ENCODE assay signal across 24 cellular contexts in the genomic region with DNA sequence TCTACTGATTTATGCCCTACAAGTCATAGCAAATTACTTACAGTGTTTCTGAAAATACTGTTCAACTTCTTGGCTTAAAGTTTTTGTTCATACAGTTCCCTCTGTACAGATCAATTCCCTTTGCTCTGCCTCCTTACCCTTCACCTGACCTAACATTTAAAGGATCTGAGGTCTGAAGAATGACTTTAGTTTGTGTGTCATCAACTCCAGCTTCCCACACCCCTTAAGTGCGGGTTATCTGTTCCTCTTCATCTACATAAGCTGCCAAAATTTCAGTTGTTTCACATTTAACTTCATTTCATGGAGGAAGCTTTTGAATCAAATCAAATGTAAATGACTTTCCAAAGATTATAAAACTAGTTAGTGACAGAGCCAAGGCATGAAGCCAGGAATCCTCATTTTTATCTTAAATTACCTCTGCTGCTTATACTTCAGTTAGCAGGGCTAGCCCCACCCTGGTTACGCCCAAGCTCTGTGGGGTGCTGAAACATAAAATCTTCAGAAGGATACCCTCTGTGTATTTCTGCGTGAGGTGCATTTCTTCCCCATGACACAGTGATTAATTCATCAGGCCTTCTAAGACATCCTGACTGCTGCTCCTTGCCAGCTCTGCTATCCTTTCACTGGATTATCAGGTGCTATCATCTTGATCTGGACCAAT. TPM values are rescaled to one million over a fixed set of nuclear protein-coding genes. Genes with fewer than 3 reads are reported as not detected.
DNase-seq lines count a peak whose midpoint lies in the region; ATAC-seq, FAIRE-seq and TF ChIP-seq lines count a peak whose summit lies in the region.
"Had no signal": no experiment of that assay in that cellular context is flagged by ENCODE, and none has a peak within 500 bp of the region (broad histone marks: within the 10 kb centered on the region; RNA-seq: fewer than 3 reads in every experiment).

No MANE protein-coding gene starts in this region.

- ATAC-seq in omental fat pad (ENCODE audit: low FRiP score) (peak; percentile 76), HG03135 (IDR thresholded peaks at IDR 0.05; ENCODE audit: unreplicated experiment) (no peak)
- no peak for ATAC-seq in stimulated activated naive CD8-positive, alpha-beta T cell treated with anti-CD3 and anti-CD28 coated beads, Interleukin-15, Interleukin-2, amounts not matched to agents 100 U/mL and 50 U/mL, for 24 hours
- ATAC-seq: pancreas; right lobe of liver; stimulated activated effector memory CD8-positive, alpha-beta T cell treated with anti-CD3 and anti-CD28 coated beads, Interleukin-12 subunit alpha, Interleukin-12 subunit beta, amount 100 ng/mL, for 72 hours; T-cell had no signal

- FAIRE-seq in bronchial epithelial cell (lab: Jason Lieb, UNC) = peak; percentile 7
- FAIRE-seq: pancreas had no signal

- no peaks in the 10 kb centered on the region for H3K36me3 ChIP-seq in bronchial epithelial cell (ENCODE audit: control insufficient read depth, insufficient read depth, low read length)
- H3K36me3 ChIP-seq: pancreas, right lobe of liver, thoracic aorta had no signal

- H3K27me3 ChIP-seq in bronchial epithelial cell (ENCODE audit: control insufficient read depth, insufficient read depth, low read length) = no peaks in the 10 kb centered on the region
- H3K27me3 ChIP-seq: right lobe of liver had no signal

- TF ChIP-seq CTCF in bronchial epithelial cell (IDR thresholded peaks at IDR 0.05; ENCODE audit: insufficient read depth, low read length, severe bottlenecking) (no peak), omental fat pad (IDR thresholded peaks at IDR 0.05) (no peak)

- DNase-seq in EL (peak; percentile 44), M059J (ENCODE audit: low read depth) (peak; percentile 62), bronchial epithelial cell (ENCODE audit: low read depth) (peak; percentile 37), omental fat pad (ENCODE audit: low spot score) (no peak), SKM-1 (lab: John Stamatoyannopoulos, UW; ENCODE audit: unreplicated experiment) (no peak)
- DNase-seq in stimulated activated naive CD8-positive, alpha-beta T cell treated with anti-CD3 and anti-CD28 coated beads, Interleukin-15, Interleukin-2, amounts not matched to agents 100 U/mL and 50 U/mL, for 24 hours = no peak
- DNase-seq: activated CD4-positive, alpha-beta T cell treated with anti-CD3 and anti-CD28 coated beads, Interleukin-2, amount 50 U/mL, for 48 hours; activated T-cell treated with anti-CD3 and anti-CD28 coated beads for 4 hours; Caco-2; cerebellar nuclear complex; effector memory CD4-positive, alpha-beta T cell; GOT3; islet precursor cell; naive B cell; NCI-H2029; NCI-H510A treated with DMSO at 0.1 percent for 48 hours; pancreas; right lobe of liver; T-cell had no signal

- no peak overlapping the region for H3K4me3 ChIP-seq in bronchial epithelial cell (ENCODE audit: low read depth, low read length)
- H3K4me3 ChIP-seq: pancreas, right lobe of liver, thoracic aorta had no signal

RNA-seq across cellular contexts. Expression of a gene that starts 16.5 kb away (rescaled TPM):
- 5.7 and 5.8 TPM in 2 replicates for total RNA-seq in M059J (2014; rRNA removed; shearing (Covaris generic))
- total RNA-seq in bronchial epithelial cell (4.2 and 5.2 TPM in 2 replicates), omental fat pad (100 to 1,000 TPM in 1 of 4 donors, 10 to 100 TPM in 1, 1 to 10 TPM in 2; 2.7 to 114 (median 12.9) TPM)
- total RNA-seq: B cell, Caco-2, T-cell had no signal

RNA-seq across cellular contexts. Expression of a gene that starts 32.6 kb away (rescaled TPM):
- total RNA-seq in M059J (2014; rRNA removed; shearing (Covaris generic)) = not detected in 2 replicates
- 1.6 TPM in 1 of 2 replicates, not detected in the other for total RNA-seq in bronchial epithelial cell
- not detected for total RNA-seq in omental fat pad
- total RNA-seq: B cell, Caco-2, fibroblast of lung, right lobe of liver, thoracic aorta had no signal

RNA-seq across cellular contexts. Expression of a gene that starts 49.2 kb away (rescaled TPM):
- total RNA-seq in M059J (2014; rRNA removed; shearing (Covaris generic)) = 0.15 TPM in 2 replicates
- total RNA-seq in bronchial epithelial cell = 0.26 TPM in 1 of 2 replicates, not detected in the other
- 10 to 100 TPM in 1 of 4 donors, 1 to 10 TPM in 2, not detected in 1; 1.8 to 15.8 (median 3.1) TPM for total RNA-seq in omental fat pad
- total RNA-seq: B cell, Caco-2, T-cell, thoracic aorta had no signal

Comparison
In these comparisons a context has a peak if more than half of its experiments do, and no peak if none do; other contexts are left out.
1. DNase-seq: peak in EL (single experiment), M059J (single experiment) and bronchial epithelial cell (single experiment); none in omental fat pad (single experiment), stimulated activated naive CD8-positive, alpha-beta T cell treated with anti-CD3 and anti-CD28 coated beads, Interleukin-15, Interleukin-2, amounts not matched to agents 100 U/mL and 50 U/mL, for 24 hours (single experiment) and SKM-1 (single experiment).